ENCODE assay signal across 8 cellular contexts in the genomic region with DNA sequence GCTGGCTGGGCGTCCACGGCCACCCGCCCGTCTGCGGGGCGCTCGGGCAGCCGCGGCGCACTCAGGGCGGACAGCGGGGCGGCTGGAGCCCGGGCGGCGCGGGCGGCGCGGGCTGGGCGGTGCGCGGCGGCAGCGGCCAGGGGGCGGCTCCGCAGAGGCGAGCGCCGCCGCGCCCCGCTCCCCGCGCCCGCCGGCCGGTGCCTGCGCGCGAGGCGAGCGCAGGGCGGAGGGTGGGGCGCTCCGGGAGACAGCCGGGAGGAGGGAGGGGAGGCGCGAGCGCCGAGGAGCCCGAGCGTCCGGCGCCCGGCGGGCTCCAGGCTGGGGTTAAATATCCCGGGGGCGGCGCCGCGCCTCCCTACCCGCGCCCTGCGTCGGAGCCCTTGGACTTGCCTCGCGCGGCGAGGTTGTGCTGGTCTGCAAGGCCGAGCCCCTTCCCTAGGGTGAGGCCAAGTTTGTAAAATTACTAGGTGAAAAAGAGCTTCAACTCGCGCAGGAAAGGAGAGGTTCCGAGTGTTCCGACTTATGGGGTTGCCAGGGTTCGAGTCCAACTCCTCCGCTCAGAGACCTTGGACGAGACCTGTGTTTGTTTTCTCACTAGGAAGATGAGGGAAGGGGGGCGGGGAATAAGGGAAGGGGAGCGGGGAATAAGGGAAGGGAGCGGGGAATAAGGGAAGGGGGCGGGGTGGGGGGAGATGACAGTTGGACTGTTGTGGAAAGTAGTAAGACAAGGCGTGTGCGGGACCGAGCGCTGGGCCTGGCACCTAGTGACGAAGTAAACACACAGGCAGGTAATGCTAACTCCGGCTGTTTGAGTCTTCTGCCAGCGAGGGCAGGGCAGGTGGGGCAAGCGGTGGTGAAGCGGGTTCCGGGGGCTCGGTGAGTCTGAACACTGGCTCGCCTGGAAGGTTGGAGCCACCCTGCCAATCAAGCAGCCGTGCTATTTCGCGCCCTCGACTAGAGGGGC. TPM values are rescaled to one million over a fixed set of nuclear protein-coding genes. Genes with fewer than 3 reads are reported as not detected.
DNase-seq lines count a peak whose midpoint lies in the region; ATAC-seq and TF ChIP-seq lines count a peak whose summit lies in the region.

TNFAIP8L3 (minus strand) TSS at position 301 of the 964 bp plus-strand sequence. CDS start 311 bp downstream, outside the sequence.

- no peaks in the 10 kb centered on the region for H3K36me3 ChIP-seq in SK-N-SH (replicated peaks in 1 of 2; ENCODE audit: control insufficient read depth in 1 of 2, insufficient read depth in 2 of 2, low read length in 1 of 2)

- ATAC-seq in omental fat pad (ENCODE audit: low FRiP score) (peak; percentile 57), GM19452 (IDR thresholded peaks at IDR 0.05; ENCODE audit: unreplicated experiment) (no peak)

- peak within 1 kb of the TSS; percentile 92; the same call in 1 of the 2 replicates for H2AFZ ChIP-seq in SK-N-SH (ENCODE audit: low read depth)

- no peaks in the 10 kb centered on the region for H3K9me2 ChIP-seq in SK-N-SH

- no peak within 1 kb of the TSS for H3K27ac ChIP-seq in SK-N-SH (ENCODE audit: low read depth in 2 of 2, low read length in 1 of 2)

- CTCF ChIA-PET in SK-N-SH (lab: Yijun Ruan, JAX): interaction anchor here (1.5 kb wide), 1 partner anchor 14 kb away, joined by 3 read pairs; no protein-coding TSS in a partner anchor

- H3F3A ChIP-seq in SK-N-SH (replicated peaks; ENCODE audit: insufficient read depth): peaks cover 12% of the 10 kb centered on the region

- H3K9me3 ChIP-seq in SK-N-SH: no peaks in the 10 kb centered on the region

- WGBS in SK-N-SH (ENCODE audit: low lambda C conversion rate): 12% methylated on average over 37 of the region's 98 CpGs

- peaks cover 3 to 8% of the 10 kb centered on the region in 2 experiments; a peak in 1 of 4 replicates for H3K4me1 ChIP-seq in SK-N-SH (ENCODE audit: control insufficient read depth in 1 of 2, insufficient read depth in 2 of 2, low read depth in 1 of 2, low read length in 1 of 2)

- POLR2A ChIA-PET in SK-N-SH (lab: Yijun Ruan, JAX): no interaction called here

- H4K20me1 ChIP-seq in SK-N-SH (ENCODE audit: insufficient read depth): no peaks in the 10 kb centered on the region

- no peaks in the 10 kb centered on the region for H3K79me2 ChIP-seq in SK-N-SH (ENCODE audit: insufficient read depth)

- TF ChIP-seq EP300 in SK-N-SH (IDR thresholded peaks at IDR 0.05; ENCODE audit: borderline replicate concordance in 1 of 2, low read depth in 1 of 2, low read length in 1 of 2): no peak

- peak within 1 kb of the TSS; percentile 80 for H3K4me2 ChIP-seq in SK-N-SH

- H3K4me3 ChIP-seq in SK-N-SH (ENCODE audit: low read depth in 2 of 2, low read length in 1 of 2) (peak within 1 kb of the TSS; percentile 44 to 63), foreskin fibroblast (ENCODE audit: low read depth in 1 of 2, low read length in 2 of 2) (peak within 1 kb of the TSS; percentile 49 to 58)

- peaks cover 5% of the 10 kb centered on the region; the same call in 1 of the 2 replicates for H3K27me3 ChIP-seq in SK-N-SH (ENCODE audit: insufficient read depth)

- no peak for TF ChIP-seq RAD21 in SK-N-SH (IDR thresholded peaks at IDR 0.05; ENCODE audit: low read length)

- TF ChIP-seq CTCF in SK-N-SH (IDR thresholded peaks at IDR 0.05) (no peak), foreskin fibroblast (IDR thresholded peaks at IDR 0.05; ENCODE audit: low read depth, low read length) (no peak), omental fat pad (IDR thresholded peaks at IDR 0.05) (no peak)

- peak within 1 kb of the TSS; percentile 41; the same call in 1 of the 2 replicates for H3K9ac ChIP-seq in SK-N-SH

- DNase-seq in NCI-H2227 (lab: John Stamatoyannopoulos, UW; ENCODE audit: unreplicated experiment) (peak; percentile 10), NCI-H2227 treated with DMSO at 0.1 percent for 48 hours (lab: John Stamatoyannopoulos, UW) (no peak), SK-N-SH (peak; percentile 84), foreskin fibroblast (peak; percentile 53 to 82), omental fat pad (ENCODE audit: low spot score) (no peak), putamen (ENCODE audit: low spot score) (no peak), inferior parietal cortex (ENCODE audit: extremely low spot score) (no peak)

TF ChIP-seq in SK-N-SH, 30 proteins besides CTCF, POLR2A, EP300 and RAD21:
- TF ChIP-seq RFX5 (IDR thresholded peaks at IDR 0.05; ENCODE audit: low read length): no peak
- TF ChIP-seq RXRA (IDR thresholded peaks at IDR 0.05; ENCODE audit: borderline replicate concordance, low read depth): no peak
- no peak for TF ChIP-seq USF2 (IDR thresholded peaks at IDR 0.05; ENCODE audit: borderline replicate concordance, low read depth, low read length)
- no peak for TF ChIP-seq GATA2 (CRISPR knock-in tag; IDR thresholded peaks at IDR 0.05)
- TF ChIP-seq, protein P1, sequence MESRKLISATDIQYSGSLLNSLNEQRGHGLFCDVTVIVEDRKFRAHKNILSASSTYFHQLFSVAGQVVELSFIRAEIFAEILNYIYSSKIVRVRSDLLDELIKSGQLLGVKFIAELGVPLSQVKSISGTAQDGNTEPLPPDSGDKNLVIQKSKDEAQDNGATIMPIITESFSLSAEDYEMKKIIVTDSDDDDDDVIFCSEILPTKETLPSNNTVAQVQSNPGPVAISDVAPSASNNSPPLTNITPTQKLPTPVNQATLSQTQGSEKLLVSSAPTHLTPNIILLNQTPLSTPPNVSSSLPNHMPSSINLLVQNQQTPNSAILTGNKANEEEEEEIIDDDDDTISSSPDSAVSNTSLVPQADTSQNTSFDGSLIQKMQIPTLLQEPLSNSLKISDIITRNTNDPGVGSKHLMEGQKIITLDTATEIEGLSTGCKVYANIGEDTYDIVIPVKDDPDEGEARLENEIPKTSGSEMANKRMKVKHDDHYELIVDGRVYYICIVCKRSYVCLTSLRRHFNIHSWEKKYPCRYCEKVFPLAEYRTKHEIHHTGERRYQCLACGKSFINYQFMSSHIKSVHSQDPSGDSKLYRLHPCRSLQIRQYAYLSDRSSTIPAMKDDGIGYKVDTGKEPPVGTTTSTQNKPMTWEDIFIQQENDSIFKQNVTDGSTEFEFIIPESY (IDR thresholded peaks at IDR 0.05; ENCODE audit: borderline replicate concordance, low read depth): no peak
- no peak for TF ChIP-seq USF1 (IDR thresholded peaks at IDR 0.05; ENCODE audit: borderline replicate concordance, low read depth)
- no peak for TF ChIP-seq PBX3 (IDR thresholded peaks at IDR 0.05)
- no peak for TF ChIP-seq SMC3 (IDR thresholded peaks at IDR 0.05; ENCODE audit: low read depth, low read length)
- no peak for TF ChIP-seq GABPA (IDR thresholded peaks at IDR 0.05; ENCODE audit: low read depth)
- no peak for TF ChIP-seq TCF12 (IDR thresholded peaks at IDR 0.05)
- no peak for TF ChIP-seq NFIC (IDR thresholded peaks at IDR 0.05; ENCODE audit: borderline replicate concordance)
- no peak for TF ChIP-seq NRF1 (IDR thresholded peaks at IDR 0.05; ENCODE audit: low read depth, low read length)
- no peak for TF ChIP-seq TAF1 (IDR thresholded peaks at IDR 0.05; ENCODE audit: borderline replicate concordance, low read depth, low read length)
- TF ChIP-seq ELF1 (IDR thresholded peaks at IDR 0.05): no peak
- TF ChIP-seq YY1 (IDR thresholded peaks at IDR 0.05; ENCODE audit: low read depth): no peak
- no peak for TF ChIP-seq TEAD4 (IDR thresholded peaks at IDR 0.05; ENCODE audit: borderline replicate concordance, insufficient read depth)
- no peak for TF ChIP-seq FOXJ3 (CRISPR knock-in tag; IDR thresholded peaks at IDR 0.05)

RNA-seq across cellular contexts. Expression of gene TNFAIP8L3, which starts in this region (rescaled TPM):
- 0.08 and 0.13 TPM in 2 replicates for polyA plus RNA-seq in SK-N-SH (2012; rRNA removed)
- 0.14 and 0.18 TPM in 2 replicates for polyA plus RNA-seq in SK-N-SH (2012; cell fraction: cytosol; rRNA removed)
- polyA plus RNA-seq in SK-N-SH (2012; cell fraction: nucleus; rRNA removed): 0.04 and 0.09 TPM in 2 replicates
- total RNA-seq in omental fat pad: 10 to 100 TPM in 1 of 4 donors, 1 to 10 TPM in 3; 3.5 to 21.7 (median 7.0) TPM

Comparison
In these comparisons a context has a peak if more than half of its experiments do, and no peak if none do; other contexts are left out.
1. DNase-seq: peak in NCI-H2227 (single experiment) and foreskin fibroblast (2 of 2); none in NCI-H2227 treated with DMSO at 0.1 percent for 48 hours (single experiment), omental fat pad (single experiment), putamen (single experiment) and inferior parietal cortex (single experiment).
2. Peak in DNase-seq, H3K4me3 ChIP-seq, H3K9ac ChIP-seq and H3K4me2 ChIP-seq in SK-N-SH; RNA of the gene not detected or under 1 TPM.